15 cellular contexts compared by ENCODE assay signal in genomic region chr5:87210743-87211142, GRCh38. TPM values are rescaled to one million over a fixed set of nuclear protein-coding genes. Genes with fewer than 3 reads are reported as not detected.
DNase-seq lines count a peak whose midpoint lies in the region; ATAC-seq and TF ChIP-seq lines count a peak whose summit lies in the region.
"Had no signal": no experiment of that assay in that cellular context is flagged by ENCODE, and none has a peak within 500 bp of the region (broad histone marks: within the 10 kb centered on the region; RNA-seq: fewer than 3 reads in every experiment).

No MANE protein-coding gene starts in this region.

- no peaks in the 10 kb centered on the region for H3K27me3 ChIP-seq in body of pancreas
- H3K27me3 ChIP-seq: BLaER1 had no signal

- H3K4me1 ChIP-seq in body of pancreas, result peaks cover 13% of the 10 kb centered on the region
- H3K4me1 ChIP-seq: BLaER1 had no signal

- no peak for TF ChIP-seq POLR2A in body of pancreas (IDR thresholded peaks at IDR 0.05)

- intact Hi-C loops in body of pancreas (cut with DNase I), result no loop called here

- H3K9me3 ChIP-seq in body of pancreas, result no peaks in the 10 kb centered on the region
- H3K9me3 ChIP-seq: BLaER1, SK-N-SH had no signal

- DNase-seq in LNCaP clone FGC (ENCODE audit: low read depth) (peak; percentile 76), body of pancreas (peak in 2 of 4 donors; percentile 16 to 24), renal cortical epithelial cell (ENCODE audit: low read depth) (peak; percentile 34), substantia nigra (lab: John Stamatoyannopoulos, UW) (no peak)
- DNase-seq: activated CD4-positive, alpha-beta memory T cell treated with anti-CD3 and anti-CD28 coated beads for 36 hours; DMS79 treated with DMSO at 0.1 percent for 48 hours; H7; NCI-H226; OCI-M1; SK-N-SH had no signal

- H3K4me3 ChIP-seq in LNCaP clone FGC (ENCODE audit: low read depth, low read length), result no peak overlapping the region
- no peak overlapping the region for H3K4me3 ChIP-seq in body of pancreas
- H3K4me3 ChIP-seq: BLaER1, K562 had no signal

- TF ChIP-seq CTCF in LNCaP clone FGC (IDR thresholded peaks at IDR 0.05; ENCODE audit: control insufficient read depth, extremely low read depth, insufficient read depth) (no peak), body of pancreas (IDR thresholded peaks at IDR 0.05) (no peak)

- no peaks in the 10 kb centered on the region for H3K36me3 ChIP-seq in body of pancreas (replicated peaks in 1 of 2; ENCODE audit: insufficient read depth in 1 of 2, low read depth in 2 of 2)
- H3K36me3 ChIP-seq: BLaER1 had no signal

- H3K27ac ChIP-seq in body of pancreas, result peak overlapping the region in 1 of 4 donors; percentile 50
- no peak overlapping the region for H3K27ac ChIP-seq in substantia nigra (ENCODE audit: low read depth, low read length, poor library complexity, severe bottlenecking)
- H3K27ac ChIP-seq: BLaER1 had no signal

- WGBS in body of pancreas, 2 donors, result 13 to 15% methylated on average over 2 of the region's 2 CpGs

- ATAC-seq in GM21390 (IDR thresholded peaks at IDR 0.05; ENCODE audit: unreplicated experiment) (peak; percentile 83), body of pancreas (peak; percentile 75), GM18502 (IDR thresholded peaks at IDR 0.05; ENCODE audit: poor library complexity, unreplicated experiment) (no peak), HG03342 (IDR thresholded peaks at IDR 0.05; ENCODE audit: unreplicated experiment) (no peak)
- ATAC-seq: K562 had no signal

RNA-seq across cellular contexts. Expression of gene RASA1, which starts 56.9 kb away (rescaled TPM):
- total RNA-seq in body of pancreas, result 10 to 100 TPM; 15.6 to 17.8 TPM
- 53.8 and 87.7 TPM in 2 replicates for total RNA-seq in renal cortical epithelial cell

Comparison
In these comparisons a context has a peak if more than half of its experiments do, and no peak if none do; other contexts are left out.
1. ATAC-seq: peak in GM21390 (single experiment) and body of pancreas (single experiment); none in GM18502 (single experiment) and HG03342 (single experiment).
2. DNase-seq: peak in LNCaP clone FGC (single experiment) and renal cortical epithelial cell (single experiment); none in substantia nigra (0 of 49).